In genomic region chr9:129784951-129785350, GRCh38 we compare ENCODE assay signal across 3 cellular contexts. TPM values are rescaled to one million over a fixed set of nuclear protein-coding genes. Genes with fewer than 3 reads are reported as not detected.
"Had no signal": no experiment of that assay in that cellular context is flagged by ENCODE, and none has a peak within 500 bp of the region (broad histone marks: within the 10 kb centered on the region; RNA-seq: fewer than 3 reads in every experiment).

No MANE protein-coding gene starts in this region.

RNA-seq across cellular contexts. Expression of gene PTGES, which starts 32.1 kb away (rescaled TPM):
- total RNA-seq: activated naive CD8-positive, alpha-beta T cell treated with anti-CD3 and anti-CD28 coated beads, Interleukin-2, amount 10 ng/mL, durations not matched to agents 7 days and 5 days; activated T-cell treated with anti-CD3 and anti-CD28 coated beads, Interleukin-2, amount 50 U/mL, for 4 hours; activated T-helper 17 cell treated with anti-CD3 and anti-CD28 coated beads, Interleukin-2, amount 50 U/mL, for 72 hours had no signal
